ENCODE assay signal across 25 cellular contexts in genomic region chr3:175108012-175108411, GRCh38.
"Had no signal": no experiment of that assay in that cellular context is flagged by ENCODE, and none has a peak within 500 bp of the region (broad histone marks: within the 10 kb centered on the region; RNA-seq: fewer than 3 reads in every experiment).

No MANE protein-coding gene starts in this region.

- H2AFZ ChIP-seq: hepatocyte, parathyroid adenoma had no signal

- H3K9me3 ChIP-seq: left lung, lower lobe of right lung, right atrium auricular region, stomach, testis, thyroid gland, transverse colon, upper lobe of left lung, vagina had no signal

- H3K4me1 ChIP-seq: left lung, lower lobe of right lung, parathyroid adenoma, right atrium auricular region, testis, thyroid gland, transverse colon, upper lobe of left lung, vagina had no signal

- H3K4me3 ChIP-seq: hepatocyte, left lung, lower lobe of right lung, right atrium auricular region, skin epidermis, stomach, testis, thyroid gland, transverse colon, upper lobe of left lung, vagina had no signal

- H3K36me3 ChIP-seq: left lung, lower lobe of right lung, right atrium auricular region, stomach, thyroid gland, transverse colon, upper lobe of left lung, vagina had no signal

- FAIRE-seq: keratinocyte had no signal

- ATAC-seq: left cardiac atrium; left lung; lower lobe of right lung; naive thymus-derived CD8-positive, alpha-beta T cell; sciatic nerve; stimulated activated naive B cell treated with anti-CD40 and anti-IgM and Interleukin-4, amounts not matched to agents 10 μg/mL and 1 μg/mL and 100 μg/mL, for 72 hours; stimulated activated naive CD8-positive, alpha-beta T cell treated with anti-CD3 and anti-CD28 coated beads, Interleukin-15, Interleukin-2, amounts not matched to agents 100 U/mL and 50 U/mL, for 24 hours had no signal

- H3K4me2 ChIP-seq: hepatocyte had no signal

- H3K9ac ChIP-seq: parathyroid adenoma had no signal

- H3K27me3 ChIP-seq: hepatocyte, left lung, right atrium auricular region, stomach, testis, thyroid gland, transverse colon, upper lobe of left lung, vagina had no signal

- H3K27ac ChIP-seq: hepatocyte, left lung, lower lobe of right lung, parathyroid adenoma, right atrium auricular region, skin epidermis, stomach, testis, thyroid gland, transverse colon, upper lobe of left lung, vagina had no signal

- DNase-seq: kidney glomerular epithelial cell; left cardiac atrium; left lung; lower lobe of right lung; mammary epithelial cell; naive thymus-derived CD8-positive, alpha-beta T cell; nucleus accumbens; stimulated activated CD4-positive, alpha-beta T cell treated with anti-CD3 and anti-CD28 coated beads, Interleukin-12 subunit alpha, Interleukin-12 subunit beta, amount 100 ng/mL, for 4 hours; stimulated activated CD4-positive, alpha-beta T cell treated with anti-CD3 and anti-CD28 coated beads, Interleukin-15, amount 100 ng/mL, for 24 hours; stimulated activated CD4-positive, alpha-beta T cell treated with anti-CD3 and anti-CD28 coated beads, Interleukin-2, amount 100 ng/mL, for 24 hours; stimulated activated CD4-positive, alpha-beta T cell treated with anti-CD3 and anti-CD28 coated beads, Interleukin-4, amount 100 ng/mL, for 1 hour; stimulated activated naive B cell treated with anti-CD40 and anti-IgM and Interleukin-4, amounts not matched to agents 10 μg/mL and 1 μg/mL and 100 μg/mL, for 72 hours; stimulated activated naive CD8-positive, alpha-beta T cell treated with anti-CD3 and anti-CD28 coated beads, Interleukin-15, Interleukin-2, amounts not matched to agents 100 U/mL and 50 U/mL, for 24 hours; stomach; testis; thyroid gland; transverse colon; upper lobe of left lung had no signal
